6 cellular contexts compared by ENCODE assay signal in genomic region chr9:35884908-35885307, GRCh38. TPM values are rescaled to one million over a fixed set of nuclear protein-coding genes. Genes with fewer than 3 reads are reported as not detected.
"Had no signal": no experiment of that assay in that cellular context is flagged by ENCODE, and none has a peak within 500 bp of the region (broad histone marks: within the 10 kb centered on the region; RNA-seq: fewer than 3 reads in every experiment).

No MANE protein-coding gene starts in this region.

RNA-seq across cellular contexts. Expression of gene OR13J1, which starts 14.7 kb away (rescaled TPM):
- total RNA-seq: HepG2, HT-29, HT1080, IMR-90, K562 had no signal
- polyA plus RNA-seq: HepG2, IgD-negative memory B cell, IMR-90, K562 had no signal

RNA-seq across cellular contexts. Expression of gene HRCT1, which starts 21.1 kb away (rescaled TPM):
- total RNA-seq: HepG2, K562 had no signal
- polyA plus RNA-seq: IgD-negative memory B cell had no signal

RNA-seq across cellular contexts. Expression of gene SPAAR, which starts 24.4 kb away (rescaled TPM):
- total RNA-seq: K562 had no signal
- polyA plus RNA-seq: HepG2, IgD-negative memory B cell, K562 had no signal

RNA-seq across cellular contexts. Expression of gene FAM221B, which starts 56.4 kb away (rescaled TPM):
- total RNA-seq: HepG2, HT1080, IMR-90, K562 had no signal
- polyA plus RNA-seq: HepG2, IgD-negative memory B cell, IMR-90 had no signal
